Comparison of ENCODE assay signal across 8 cellular contexts in the genomic region with DNA sequence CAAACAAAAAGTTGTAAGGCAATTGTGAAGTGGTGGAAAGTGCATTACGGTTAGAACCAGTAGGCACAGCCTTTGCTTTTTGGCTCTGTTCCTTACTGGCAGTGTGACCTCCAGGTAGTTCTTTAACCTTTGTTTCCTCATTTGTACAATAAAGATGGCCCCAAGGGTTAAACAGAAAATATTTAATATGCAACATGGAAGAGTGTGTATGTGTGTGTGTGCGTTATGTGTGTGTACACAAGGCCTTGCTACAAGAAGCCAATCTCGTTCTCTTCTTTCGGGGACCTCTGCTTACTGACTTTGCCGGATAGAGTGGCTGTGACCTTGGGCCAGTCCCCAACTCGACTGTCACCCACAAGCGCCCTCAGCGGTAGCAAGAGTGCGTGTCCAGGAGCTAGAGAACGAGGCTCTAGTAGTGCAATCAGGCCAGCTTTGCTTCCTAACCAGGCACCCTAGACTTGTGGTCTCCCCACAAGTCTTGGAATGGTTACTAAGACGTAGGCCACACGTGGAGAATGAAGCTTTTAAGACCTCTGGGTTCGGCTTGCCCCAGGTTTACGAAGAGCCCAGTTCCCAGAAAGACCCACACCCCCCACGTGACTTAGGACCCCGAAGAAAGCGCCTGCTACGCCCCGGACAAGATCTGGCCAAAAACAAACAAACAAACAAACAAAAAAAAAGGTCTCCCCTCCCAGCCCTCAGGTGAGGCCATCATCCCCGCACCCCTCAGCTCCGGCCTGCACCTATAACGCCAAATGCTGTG. TPM values are rescaled to one million over a fixed set of nuclear protein-coding genes. Genes with fewer than 3 reads are reported as not detected.
A peak's percentile ranks its signal among the peaks of the same experiment; 100 is the strongest.
DNase-seq lines count a peak whose midpoint lies in the region; ATAC-seq, FAIRE-seq and TF ChIP-seq lines count a peak whose summit lies in the region.

No MANE protein-coding gene starts in this region.

- ATAC-seq in A549 (peak; percentile 28 to 41), HG03469 (IDR thresholded peaks at IDR 0.05; ENCODE audit: unreplicated experiment) (no peak)

- H3K4me3 ChIP-seq in A549 (peak overlapping the region; percentile 68), SK-N-SH (ENCODE audit: low read depth in 2 of 2, low read length in 1 of 2) (peak overlapping the region; percentile 91 to 99), brain microvascular endothelial cell (ENCODE audit: low read depth, low read length) (peak overlapping the region; percentile 94)

- H3F3A ChIP-seq in SK-N-SH (replicated peaks; ENCODE audit: insufficient read depth), result peaks cover 21% of the 10 kb centered on the region

- peak overlapping the region; percentile 89 for H3K4me2 ChIP-seq in A549
- H3K4me2 ChIP-seq in SK-N-SH, result peak overlapping the region; percentile 92

- H3K4me1 ChIP-seq in A549 (peaks cover 30% of the 10 kb centered on the region), SK-N-SH (ENCODE audit: control insufficient read depth in 1 of 2, insufficient read depth in 2 of 2, low read depth in 1 of 2, low read length in 1 of 2) (peaks cover 15 to 23% of the 10 kb centered on the region in 2 experiments; a peak in 3 of 4 replicates)

- no peak for TF ChIP-seq CTCF in A549 (IDR thresholded peaks at IDR 0.05)
- TF ChIP-seq CTCF in SK-N-SH (IDR thresholded peaks at IDR 0.05), result no peak
- peak; percentile 25 for TF ChIP-seq CTCF in brain microvascular endothelial cell (IDR thresholded peaks at IDR 0.05; ENCODE audit: low read depth, low read length, missing control alignments)

- in situ Hi-C loops in brain microvascular endothelial cell (cut with HindIII; ENCODE audit: low pct_ligation_motif_present, low sequenced_read_pairs), result no loop called here

- POLR2A ChIA-PET in A549 (lab: Yijun Ruan, JAX) (interaction anchor here (0.6 to 1.6 kb wide), 9 partner anchors 10 to 896 kb away, joined by 3 to 14 read pairs (median 5); a partner anchor contains a TSS), SK-N-SH (lab: Yijun Ruan, JAX) (interaction anchor here (0.6 to 2.0 kb wide), 9 partner anchors 9 to 367 kb away, joined by 3 to 11 read pairs (median 4); a partner anchor contains a TSS)

- H3K9ac ChIP-seq in SK-N-SH, result peak overlapping the region; percentile 86

- CTCF ChIA-PET in A549 (lab: Yijun Ruan, JAX) (interaction anchor here (0.6 to 4.1 kb wide), 16 partner anchors 11 to 626 kb away, joined by 3 to 27 read pairs (median 4); a partner anchor contains a TSS), SK-N-SH (lab: Yijun Ruan, JAX) (interaction anchor here (1.2 to 2.9 kb wide), 4 partner anchors 22 to 61 kb away, joined by 4 to 19 read pairs (median 6); no protein-coding TSS in a partner anchor)

- TF ChIP-seq POLR2A in A549 (IDR thresholded peaks at IDR 0.05; ENCODE audit: low read length), result no peak
- TF ChIP-seq POLR2A in GM12892 (IDR thresholded peaks at IDR 0.05; ENCODE audit: low read depth, low read length), result 0 out of 2 replicates have a peak, but pooled peaks have one; percentile 47

- peaks cover 17% of the 10 kb centered on the region for H4K20me1 ChIP-seq in SK-N-SH (ENCODE audit: insufficient read depth)

- H3K9me3 ChIP-seq in A549 (no peaks in the 10 kb centered on the region), SK-N-SH (no peaks in the 10 kb centered on the region)

- no peaks in the 10 kb centered on the region for H3K9me2 ChIP-seq in SK-N-SH

- H2AFZ ChIP-seq in SK-N-SH (ENCODE audit: low read depth), result peak overlapping the region; percentile 71

- WGBS in A549 (ENCODE audit: missing lambda C conversion rate), result 3% methylated on average over 22 of the region's 22 CpGs
- 3% methylated on average over 21 of the region's 22 CpGs for WGBS in SK-N-SH (ENCODE audit: low lambda C conversion rate)

- FAIRE-seq in A549 (lab: Jason Lieb, UNC) (no peak), GM12892 (lab: Jason Lieb, UNC) (peak; percentile 86)

- DNase-seq in A549 (ENCODE audit: low read depth in 1 of 2, low spot score in 1 of 2) (peak; percentile 56 to 61), GM12892 (ENCODE audit: insufficient read length) (no peak), HT1080 (ENCODE audit: low read depth) (peak; percentile 50), SK-N-SH (peak; percentile 57), brain microvascular endothelial cell (peak; percentile 50), immature natural killer cell (peak; percentile 30 to 37 (median 36))
- DNase-seq in stimulated activated CD4-positive, alpha-beta T cell treated with anti-CD3 and anti-CD28 coated beads, Interleukin-12 subunit alpha, Interleukin-12 subunit beta, amount 100 ng/mL, for 48 hours (ENCODE audit: low read depth in 2 of 3, low spot score in 1 of 3), result peak; percentile 17 to 31 (median 27)

- peaks cover 65 to 70% of the 10 kb centered on the region in 2 donors for H3K4me1 Mint-ChIP-seq in immature natural killer cell

- TF ChIP-seq EP300 in A549 (IDR thresholded peaks at IDR 0.05), result no peak
- no peak for TF ChIP-seq EP300 in SK-N-SH (IDR thresholded peaks at IDR 0.05; ENCODE audit: borderline replicate concordance in 1 of 2, low read depth in 1 of 2, low read length in 1 of 2)

- H3K79me2 ChIP-seq in SK-N-SH (ENCODE audit: insufficient read depth), result peaks cover 88% of the 10 kb centered on the region

- H3K9me3 Mint-ChIP-seq in immature natural killer cell, result no peaks in the 10 kb centered on the region

- peaks cover under 1 to 5% (median 1%) of the 10 kb centered on the region in 3 donors for H3K36me3 Mint-ChIP-seq in immature natural killer cell

- no peaks in the 10 kb centered on the region for H3K27me3 ChIP-seq in SK-N-SH (ENCODE audit: insufficient read depth)
- H3K27me3 ChIP-seq in brain microvascular endothelial cell (replicated peaks), result no peaks in the 10 kb centered on the region

- peak overlapping the region; percentile 93 to 100 (median 99) for H3K4me3 Mint-ChIP-seq in immature natural killer cell

- peaks cover 10 to 19% (median 11%) of the 10 kb centered on the region in 3 donors for H3K27me3 Mint-ChIP-seq in immature natural killer cell (ENCODE audit: low read depth in 3 of 3)

- TF ChIP-seq RAD21 in A549 (conservative IDR thresholded peaks at IDR 0.05 in 1 of 2, IDR thresholded peaks at IDR 0.05 in 1 of 2) (no peak), SK-N-SH (IDR thresholded peaks at IDR 0.05; ENCODE audit: low read length) (no peak)

- peak overlapping the region; percentile 95 to 99 (median 98) for H3K27ac Mint-ChIP-seq in immature natural killer cell

- H3K36me3 ChIP-seq in SK-N-SH (replicated peaks in 1 of 2; ENCODE audit: control insufficient read depth in 1 of 2, insufficient read depth in 2 of 2, low read length in 1 of 2), result peaks cover 7 to 16% of the 10 kb centered on the region in 2 experiments
- peaks cover 3% of the 10 kb centered on the region for H3K36me3 ChIP-seq in brain microvascular endothelial cell (replicated peaks)

- H3K27ac ChIP-seq in A549, result peak overlapping the region; percentile 85 to 86
- peak overlapping the region; percentile 94 to 98 for H3K27ac ChIP-seq in SK-N-SH (ENCODE audit: low read depth in 2 of 2, low read length in 1 of 2)
- H3K27ac ChIP-seq in brain microvascular endothelial cell, result peak overlapping the region; percentile 78

RNA-seq across cellular contexts. Expression of a gene that starts 0.6 kb away (rescaled TPM):
- polyA plus RNA-seq in A549 (2011; rRNA removed) (149 and 231 TPM in 2 replicates), A549 (2017; fragmentation: RNase III; extraction: RNeasy Plus Mini Kit Qiagen cat#74134 plus additional on column Dnase treatment) (140 to 156 TPM (median 141 TPM) in 3 replicates), SK-N-SH (2012; rRNA removed) (53.0 and 65.3 TPM in 2 replicates), immature natural killer cell (100 to 1,000 TPM in 2 of 3 donors, 10 to 100 TPM in 1; 67.1 to 168 (median 102) TPM)
- 76.0 and 89.9 TPM in 2 replicates for polyA plus RNA-seq in A549 (2012; cell fraction: cytosol; rRNA removed)
- polyA plus RNA-seq in A549 (2012; cell fraction: nucleus; rRNA removed), result 16.9 and 42.0 TPM in 2 replicates
- 9.0 and 9.5 TPM in 2 replicates for polyA minus RNA-seq in A549 (2011; rRNA and poly(A)+ RNA removed)
- polyA plus RNA-seq in GM12892 (2012; ENCODE audit: missing spikeins), result 151 TPM
- total RNA-seq in HT1080 (2014; rRNA removed; shearing (Covaris generic)), result 150 and 157 TPM in 2 replicates
- 115 and 136 TPM in 2 replicates for polyA plus RNA-seq in HT1080 (2015; cell fraction: cytosol; rRNA removed)
- polyA plus RNA-seq in HT1080 (2015; cell fraction: nucleus; rRNA removed), result 37.2 and 55.5 TPM in 2 replicates
- polyA plus RNA-seq in SK-N-SH (2012; cell fraction: cytosol; rRNA removed), result 76.9 and 96.9 TPM in 2 replicates
- polyA plus RNA-seq in SK-N-SH (2012; cell fraction: nucleus; rRNA removed), result 16.5 and 20.9 TPM in 2 replicates

RNA-seq across cellular contexts. Expression of a gene that starts 2.7 kb away (rescaled TPM):
- 89.4 and 95.7 TPM in 2 replicates for polyA plus RNA-seq in A549 (2011; rRNA removed)
- polyA plus RNA-seq in A549 (2012; cell fraction: cytosol; rRNA removed), result 79.2 and 87.7 TPM in 2 replicates
- polyA plus RNA-seq in A549 (2012; cell fraction: nucleus; rRNA removed), result 104 and 125 TPM in 2 replicates
- polyA plus RNA-seq in A549 (2017; fragmentation: RNase III; extraction: RNeasy Plus Mini Kit Qiagen cat#74134 plus additional on column Dnase treatment), result 81.8 to 87.3 TPM (median 86.7 TPM) in 3 replicates
- polyA minus RNA-seq in A549 (2011; rRNA and poly(A)+ RNA removed), result 64.9 and 79.0 TPM in 2 replicates
- 70.6 TPM for polyA plus RNA-seq in GM12892 (2012; ENCODE audit: missing spikeins)
- 37.9 and 48.0 TPM in 2 replicates for total RNA-seq in HT1080 (2014; rRNA removed; shearing (Covaris generic))
- polyA plus RNA-seq in HT1080 (2015; cell fraction: cytosol; rRNA removed), result 81.2 and 86.0 TPM in 2 replicates
- 115 and 131 TPM in 2 replicates for polyA plus RNA-seq in HT1080 (2015; cell fraction: nucleus; rRNA removed)
- 80.7 and 95.7 TPM in 2 replicates for polyA plus RNA-seq in SK-N-SH (2012; rRNA removed)
- polyA plus RNA-seq in SK-N-SH (2012; cell fraction: cytosol; rRNA removed), result 80.3 and 80.8 TPM in 2 replicates
- 172 and 256 TPM in 2 replicates for polyA plus RNA-seq in SK-N-SH (2012; cell fraction: nucleus; rRNA removed)
- polyA plus RNA-seq in immature natural killer cell, result 10 to 100 TPM; 59.4 to 83.6 (median 82.2) TPM

RNA-seq across cellular contexts. Expression of a gene that starts 46.8 kb away (rescaled TPM):
- polyA plus RNA-seq in A549 (2011; rRNA removed) (4.2 and 4.8 TPM in 2 replicates), A549 (2017; fragmentation: RNase III; extraction: RNeasy Plus Mini Kit Qiagen cat#74134 plus additional on column Dnase treatment) (3.1 to 4.3 TPM (median 3.4 TPM) in 3 replicates), SK-N-SH (2012; rRNA removed) (1.2 and 1.4 TPM in 2 replicates), immature natural killer cell (1 to 10 TPM; 4.5 to 7.3 (median 5.1) TPM)
- polyA plus RNA-seq in A549 (2012; cell fraction: cytosol; rRNA removed), result 4.5 and 5.5 TPM in 2 replicates
- 7.6 and 9.2 TPM in 2 replicates for polyA plus RNA-seq in A549 (2012; cell fraction: nucleus; rRNA removed)
- 3.4 and 4.8 TPM in 2 replicates for polyA minus RNA-seq in A549 (2011; rRNA and poly(A)+ RNA removed)
- polyA plus RNA-seq in GM12892 (2012; ENCODE audit: missing spikeins), result 8.3 TPM
- total RNA-seq in HT1080 (2014; rRNA removed; shearing (Covaris generic)), result 0.43 TPM in 1 of 2 replicates, not detected in the other
- polyA plus RNA-seq in HT1080 (2015; cell fraction: cytosol; rRNA removed), result 0.26 and 0.52 TPM in 2 replicates
- 1.2 and 1.8 TPM in 2 replicates for polyA plus RNA-seq in HT1080 (2015; cell fraction: nucleus; rRNA removed)
- 0.63 and 0.94 TPM in 2 replicates for polyA plus RNA-seq in SK-N-SH (2012; cell fraction: cytosol; rRNA removed)
- polyA plus RNA-seq in SK-N-SH (2012; cell fraction: nucleus; rRNA removed), result 3.1 and 3.7 TPM in 2 replicates

RNA-seq across cellular contexts. Expression of a gene that starts 58.5 kb away (rescaled TPM):
- 0.22 and 0.41 TPM in 2 replicates for polyA plus RNA-seq in A549 (2011; rRNA removed)
- 0.79 and 1.00 TPM in 2 replicates for polyA plus RNA-seq in A549 (2012; cell fraction: cytosol; rRNA removed)
- polyA plus RNA-seq in A549 (2012; cell fraction: nucleus; rRNA removed), result 2.9 and 3.5 TPM in 2 replicates
- 0.73 to 1.1 TPM (median 0.91 TPM) in 3 replicates for polyA plus RNA-seq in A549 (2017; fragmentation: RNase III; extraction: RNeasy Plus Mini Kit Qiagen cat#74134 plus additional on column Dnase treatment)
- 0.88 and 1.2 TPM in 2 replicates for polyA minus RNA-seq in A549 (2011; rRNA and poly(A)+ RNA removed)
- 16.1 TPM for polyA plus RNA-seq in GM12892 (2012; ENCODE audit: missing spikeins)
- total RNA-seq in HT1080 (2014; rRNA removed; shearing (Covaris generic)), result 2.3 TPM in 2 replicates
- polyA plus RNA-seq in HT1080 (2015; cell fraction: cytosol; rRNA removed), result 0.44 and 0.45 TPM in 2 replicates
- 1.5 TPM in 2 replicates for polyA plus RNA-seq in HT1080 (2015; cell fraction: nucleus; rRNA removed)
- polyA plus RNA-seq in SK-N-SH (2012; rRNA removed), result 0.94 and 1.2 TPM in 2 replicates
- polyA plus RNA-seq in SK-N-SH (2012; cell fraction: cytosol; rRNA removed), result 0.31 and 0.42 TPM in 2 replicates
- 4.0 and 4.1 TPM in 2 replicates for polyA plus RNA-seq in SK-N-SH (2012; cell fraction: nucleus; rRNA removed)
- 1 to 10 TPM in 2 of 3 donors, under 1 TPM in 1; 0.40 to 1.8 (median 1.3) TPM for polyA plus RNA-seq in immature natural killer cell
